ENCODE assay signal across 8 cellular contexts in genomic region chr7:99379043-99379577, GRCh38. TPM values are rescaled to one million over a fixed set of nuclear protein-coding genes. Genes with fewer than 3 reads are reported as not detected.
A peak's percentile ranks its signal among the peaks of the same experiment; 100 is the strongest.
DNase-seq lines count a peak whose midpoint lies in the region; ATAC-seq and TF ChIP-seq lines count a peak whose summit lies in the region.

No MANE protein-coding gene starts in this region.

- H2BK15ac ChIP-seq in mesendoderm (replicated peaks; ENCODE audit: low read depth), result no peak overlapping the region

- H3K9me3 ChIP-seq in testis, result no peaks in the 10 kb centered on the region

- H3K27ac ChIP-seq in dorsolateral prefrontal cortex (peak overlapping the region in 53 of 59 donors; percentile 7 to 89 (median 75)), mesendoderm (ENCODE audit: low read depth, low read length) (peak overlapping the region; percentile 46), testis (peak overlapping the region; percentile 14 to 86)

- peak overlapping the region; percentile 56 for H3K56ac ChIP-seq in mesendoderm (ENCODE audit: low read length)

- no CpG with 5 or more reads among the region's 7 CpGs for WGBS in mesendoderm (ENCODE audit: extremely low coverage, insufficient coverage, low lambda C conversion rate)
- 34 to 45% methylated on average over 7 of the region's 7 CpGs for WGBS in testis, 2 donors

- intact Hi-C loops in dorsolateral prefrontal cortex (cut with DNase I) (loop anchor here in 1 of 2 donors (5.0 kb wide), 1 partner anchor 52 kb away; the partner anchor contains the start of gene ARPC1A), testis (cut with DNase I; ENCODE audit: low total_unique reads) (no loop called here)

- H3K4me2 ChIP-seq in mesendoderm (ENCODE audit: low read length), result no peak overlapping the region

- ATAC-seq in HG02610 (IDR thresholded peaks at IDR 0.05; ENCODE audit: unreplicated experiment) (peak; percentile 19), GM18520 (IDR thresholded peaks at IDR 0.05; ENCODE audit: unreplicated experiment) (no peak), GM21576 (IDR thresholded peaks at IDR 0.05; ENCODE audit: unreplicated experiment) (no peak)

- peaks cover 19% of the 10 kb centered on the region for H3K36me3 ChIP-seq in BJ (ENCODE audit: control insufficient read depth, insufficient read depth, low read length)
- H3K36me3 ChIP-seq in mesendoderm (ENCODE audit: control insufficient read depth, insufficient read depth, low read length), result peaks cover 2% of the 10 kb centered on the region
- no peaks in the 10 kb centered on the region for H3K36me3 ChIP-seq in testis (ENCODE audit: low read depth, missing control alignments)

- H3K79me2 ChIP-seq in mesendoderm (ENCODE audit: control insufficient read depth, insufficient read depth, low read length), result peaks cover 13% of the 10 kb centered on the region

- TF ChIP-seq CTCF in BJ (IDR thresholded peaks at IDR 0.05; ENCODE audit: insufficient read depth, low read depth, low read length), result no peak; the same call in 1 of the 2 replicates
- no peak for TF ChIP-seq CTCF in dorsolateral prefrontal cortex (IDR thresholded peaks at IDR 0.05 in 54 of 56, conservative IDR thresholded peaks at IDR 0.05 in 2 of 56; ENCODE audit: low read depth in 1 of 56, partially characterized antibody in 56 of 56)
- no peak for TF ChIP-seq CTCF in testis (IDR thresholded peaks at IDR 0.05)

- H3K27me3 ChIP-seq in BJ (ENCODE audit: control insufficient read depth, insufficient read depth, low read length) (no peaks in the 10 kb centered on the region), dorsolateral prefrontal cortex (no peaks in the 10 kb centered on the region), mesendoderm (ENCODE audit: insufficient read depth, low read length, poor library complexity) (no peaks in the 10 kb centered on the region), testis (no peaks in the 10 kb centered on the region)

- peak overlapping the region; percentile 49 for H3K9ac ChIP-seq in mesendoderm (ENCODE audit: low read length)

- H4K8ac ChIP-seq in mesendoderm (ENCODE audit: low read depth, low read length), result no peak overlapping the region

- peaks cover 26% of the 10 kb centered on the region for H3K79me1 ChIP-seq in mesendoderm (ENCODE audit: low read length)

- no peak overlapping the region for H3K23ac ChIP-seq in mesendoderm (ENCODE audit: low read length)

- CTCF ChIA-PET in BJ (lab: Yijun Ruan, JAX), result interaction anchor here (0.8 kb wide), 1 partner anchor 14 kb away, joined by 3 read pairs; no protein-coding TSS in a partner anchor

- peaks cover 4% of the 10 kb centered on the region for H3K4me1 ChIP-seq in mesendoderm (ENCODE audit: control insufficient read depth, low read depth, low read length)
- H3K4me1 ChIP-seq in testis, result peaks cover 21% of the 10 kb centered on the region

- H2BK120ac ChIP-seq in mesendoderm (ENCODE audit: low read depth, low read length), result no peak overlapping the region

- POLR2A ChIA-PET in BJ (lab: Charles Lee), result no interaction called here

- no peak overlapping the region for H3K4ac ChIP-seq in mesendoderm (ENCODE audit: low read depth, low read length)

- H2BK5ac ChIP-seq in mesendoderm (ENCODE audit: low read length), result no peak overlapping the region

- DNase-seq in BJ (ENCODE audit: low read depth) (peak; percentile 89), UCSD-AML1 (lab: John Stamatoyannopoulos, UW; ENCODE audit: unreplicated experiment) (peak; percentile 54), dorsolateral prefrontal cortex (no peak), mesendoderm (peak; percentile 54), testis (peak; percentile 75)

- H3K18ac ChIP-seq in mesendoderm (ENCODE audit: low read length), result no peak overlapping the region

- H4K5ac ChIP-seq in mesendoderm (ENCODE audit: low read length), result no peak overlapping the region

- no peak for TF ChIP-seq POLR2A in testis (IDR thresholded peaks at IDR 0.05)

- H3K4me3 ChIP-seq in BJ (ENCODE audit: low read depth, low read length) (no peak overlapping the region), dorsolateral prefrontal cortex (peak overlapping the region in 27 of 59 donors; percentile 1 to 50 (median 34)), mesendoderm (ENCODE audit: low read length) (no peak overlapping the region), testis (no peak overlapping the region)

- H2AK5ac ChIP-seq in mesendoderm (ENCODE audit: low read length), result no peak overlapping the region

RNA-seq across cellular contexts. Expression of gene ARPC1B, which starts 4.6 kb away (rescaled TPM):
- polyA plus RNA-seq in BJ (2011; rRNA removed) (209 and 642 TPM in 2 replicates), testis (ENCODE audit: insufficient read depth, low read depth, low replicate concordance) (64.6 TPM)
- 89.1 and 100 TPM in 2 replicates for polyA minus RNA-seq in BJ (2011; rRNA and poly(A)+ RNA removed)
- total RNA-seq in dorsolateral prefrontal cortex (10 to 100 TPM in 115 of 120 experiments, 1 to 10 TPM in 5; 5.2 to 52.6 (median 17.8) TPM), testis (10 to 100 TPM; 50.5 to 64.9 TPM)
- 49.0 TPM for polyA plus RNA-seq in mesendoderm (2013, experiment 1 of 2)
- 46.9 TPM for polyA plus RNA-seq in mesendoderm (2013, experiment 2 of 2)

RNA-seq across cellular contexts. Expression of gene PDAP1, which starts 29.3 kb away (rescaled TPM):
- 45.5 and 62.0 TPM in 2 replicates for polyA plus RNA-seq in BJ (2011; rRNA removed)
- 13.5 and 17.3 TPM in 2 replicates for polyA minus RNA-seq in BJ (2011; rRNA and poly(A)+ RNA removed)
- total RNA-seq in dorsolateral prefrontal cortex, result 100 to 1,000 TPM in 4 of 120 experiments, 10 to 100 TPM in 116; 57.9 to 106 (median 75.1) TPM
- 160 TPM for polyA plus RNA-seq in mesendoderm (2013, experiment 1 of 2)
- 164 TPM for polyA plus RNA-seq in mesendoderm (2013, experiment 2 of 2)
- 10 to 100 TPM; 50.5 to 74.0 TPM for total RNA-seq in testis
- polyA plus RNA-seq in testis (ENCODE audit: insufficient read depth, low read depth, low replicate concordance), result 126 TPM

RNA-seq across cellular contexts. Expression of gene BUD31, which starts 29.7 kb away (rescaled TPM):
- polyA plus RNA-seq in BJ (2011; rRNA removed) (85.2 and 92.9 TPM in 2 replicates), testis (ENCODE audit: insufficient read depth, low read depth, low replicate concordance) (174 TPM)
- polyA minus RNA-seq in BJ (2011; rRNA and poly(A)+ RNA removed), result 29.1 and 34.1 TPM in 2 replicates
- total RNA-seq in dorsolateral prefrontal cortex (10 to 100 TPM; 37.0 to 97.8 (median 64.0) TPM), testis (100 to 1,000 TPM in 1 of 2 donors, 10 to 100 TPM in 1; 91.2 to 123 TPM)
- polyA plus RNA-seq in mesendoderm (2013, experiment 1 of 2), result 150 TPM
- polyA plus RNA-seq in mesendoderm (2013, experiment 2 of 2), result 161 TPM

RNA-seq across cellular contexts. Expression of gene ARPC1A, which starts 53.4 kb away (rescaled TPM):
- polyA plus RNA-seq in BJ (2011; rRNA removed) (206 and 243 TPM in 2 replicates), testis (ENCODE audit: insufficient read depth, low read depth, low replicate concordance) (117 TPM)
- 138 and 214 TPM in 2 replicates for polyA minus RNA-seq in BJ (2011; rRNA and poly(A)+ RNA removed)
- total RNA-seq in dorsolateral prefrontal cortex (100 to 1,000 TPM in 106 of 120 experiments, 10 to 100 TPM in 14; 84.1 to 180 (median 126) TPM), testis (100 to 1,000 TPM in 1 of 2 donors, 10 to 100 TPM in 1; 91.8 to 120 TPM)
- 204 TPM for polyA plus RNA-seq in mesendoderm (2013, experiment 1 of 2)
- 207 TPM for polyA plus RNA-seq in mesendoderm (2013, experiment 2 of 2)

RNA-seq across cellular contexts. Expression of gene PTCD1, which starts 59.5 kb away (rescaled TPM):
- polyA plus RNA-seq in BJ (2011; rRNA removed) (1.7 and 3.5 TPM in 2 replicates), testis (ENCODE audit: insufficient read depth, low read depth, low replicate concordance) (6.1 TPM)
- 1.7 and 2.4 TPM in 2 replicates for polyA minus RNA-seq in BJ (2011; rRNA and poly(A)+ RNA removed)
- total RNA-seq in dorsolateral prefrontal cortex (10 to 100 TPM in 9 of 120 experiments, 1 to 10 TPM in 111; 3.2 to 13.4 (median 6.3) TPM), testis (10 to 100 TPM; 13.6 to 14.4 TPM)
- 5.1 TPM for polyA plus RNA-seq in mesendoderm (2013, experiment 1 of 2)
- 5.0 TPM for polyA plus RNA-seq in mesendoderm (2013, experiment 2 of 2)

Comparison
In these comparisons a context has a peak if more than half of its experiments do, and no peak if none do; other contexts are left out.
1. DNase-seq: peak in BJ (single experiment), UCSD-AML1 (single experiment), mesendoderm (single experiment) and testis (single experiment); none in dorsolateral prefrontal cortex (0 of 10).
2. Peak in every context shown above with its lines, with median percentiles within 50 percentile points of each other: H3K27ac ChIP-seq.